ENCODE assay signal across 1 cellular context in the genomic region with DNA sequence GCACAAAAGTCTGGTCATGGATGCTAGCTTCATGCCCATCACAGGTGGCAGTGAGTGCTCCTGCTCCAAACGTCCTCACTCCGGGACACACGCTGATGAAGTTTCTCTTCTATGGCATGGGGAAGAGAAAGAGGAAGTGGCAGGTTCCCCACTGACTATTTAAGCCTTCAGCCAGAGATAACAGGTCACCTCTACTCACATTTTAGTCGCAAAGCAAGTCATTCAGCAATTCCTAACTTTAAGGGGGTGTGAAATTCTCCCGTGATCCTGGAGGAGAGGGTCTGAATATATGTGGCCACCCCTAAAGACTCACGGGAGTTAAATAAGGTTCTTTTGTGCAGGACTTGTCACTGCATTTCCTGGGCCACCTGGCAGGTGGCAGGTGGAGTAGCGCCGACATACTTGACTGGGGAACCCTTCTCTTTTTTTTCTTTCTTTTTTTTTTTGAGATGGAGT.
TF ChIP-seq lines count a peak whose summit lies in the region.

No MANE protein-coding gene starts in this region.

TF ChIP-seq in H1, 55 proteins besides CTCF, POLR2A, EP300 and RAD21:
- TF ChIP-seq SUZ12 (IDR thresholded peaks at IDR 0.05; ENCODE audit: low read length) = no peak
- no peak for TF ChIP-seq GABPA (IDR thresholded peaks at IDR 0.05; ENCODE audit: borderline replicate concordance, insufficient read depth, low read length)
- TF ChIP-seq, protein P1, sequence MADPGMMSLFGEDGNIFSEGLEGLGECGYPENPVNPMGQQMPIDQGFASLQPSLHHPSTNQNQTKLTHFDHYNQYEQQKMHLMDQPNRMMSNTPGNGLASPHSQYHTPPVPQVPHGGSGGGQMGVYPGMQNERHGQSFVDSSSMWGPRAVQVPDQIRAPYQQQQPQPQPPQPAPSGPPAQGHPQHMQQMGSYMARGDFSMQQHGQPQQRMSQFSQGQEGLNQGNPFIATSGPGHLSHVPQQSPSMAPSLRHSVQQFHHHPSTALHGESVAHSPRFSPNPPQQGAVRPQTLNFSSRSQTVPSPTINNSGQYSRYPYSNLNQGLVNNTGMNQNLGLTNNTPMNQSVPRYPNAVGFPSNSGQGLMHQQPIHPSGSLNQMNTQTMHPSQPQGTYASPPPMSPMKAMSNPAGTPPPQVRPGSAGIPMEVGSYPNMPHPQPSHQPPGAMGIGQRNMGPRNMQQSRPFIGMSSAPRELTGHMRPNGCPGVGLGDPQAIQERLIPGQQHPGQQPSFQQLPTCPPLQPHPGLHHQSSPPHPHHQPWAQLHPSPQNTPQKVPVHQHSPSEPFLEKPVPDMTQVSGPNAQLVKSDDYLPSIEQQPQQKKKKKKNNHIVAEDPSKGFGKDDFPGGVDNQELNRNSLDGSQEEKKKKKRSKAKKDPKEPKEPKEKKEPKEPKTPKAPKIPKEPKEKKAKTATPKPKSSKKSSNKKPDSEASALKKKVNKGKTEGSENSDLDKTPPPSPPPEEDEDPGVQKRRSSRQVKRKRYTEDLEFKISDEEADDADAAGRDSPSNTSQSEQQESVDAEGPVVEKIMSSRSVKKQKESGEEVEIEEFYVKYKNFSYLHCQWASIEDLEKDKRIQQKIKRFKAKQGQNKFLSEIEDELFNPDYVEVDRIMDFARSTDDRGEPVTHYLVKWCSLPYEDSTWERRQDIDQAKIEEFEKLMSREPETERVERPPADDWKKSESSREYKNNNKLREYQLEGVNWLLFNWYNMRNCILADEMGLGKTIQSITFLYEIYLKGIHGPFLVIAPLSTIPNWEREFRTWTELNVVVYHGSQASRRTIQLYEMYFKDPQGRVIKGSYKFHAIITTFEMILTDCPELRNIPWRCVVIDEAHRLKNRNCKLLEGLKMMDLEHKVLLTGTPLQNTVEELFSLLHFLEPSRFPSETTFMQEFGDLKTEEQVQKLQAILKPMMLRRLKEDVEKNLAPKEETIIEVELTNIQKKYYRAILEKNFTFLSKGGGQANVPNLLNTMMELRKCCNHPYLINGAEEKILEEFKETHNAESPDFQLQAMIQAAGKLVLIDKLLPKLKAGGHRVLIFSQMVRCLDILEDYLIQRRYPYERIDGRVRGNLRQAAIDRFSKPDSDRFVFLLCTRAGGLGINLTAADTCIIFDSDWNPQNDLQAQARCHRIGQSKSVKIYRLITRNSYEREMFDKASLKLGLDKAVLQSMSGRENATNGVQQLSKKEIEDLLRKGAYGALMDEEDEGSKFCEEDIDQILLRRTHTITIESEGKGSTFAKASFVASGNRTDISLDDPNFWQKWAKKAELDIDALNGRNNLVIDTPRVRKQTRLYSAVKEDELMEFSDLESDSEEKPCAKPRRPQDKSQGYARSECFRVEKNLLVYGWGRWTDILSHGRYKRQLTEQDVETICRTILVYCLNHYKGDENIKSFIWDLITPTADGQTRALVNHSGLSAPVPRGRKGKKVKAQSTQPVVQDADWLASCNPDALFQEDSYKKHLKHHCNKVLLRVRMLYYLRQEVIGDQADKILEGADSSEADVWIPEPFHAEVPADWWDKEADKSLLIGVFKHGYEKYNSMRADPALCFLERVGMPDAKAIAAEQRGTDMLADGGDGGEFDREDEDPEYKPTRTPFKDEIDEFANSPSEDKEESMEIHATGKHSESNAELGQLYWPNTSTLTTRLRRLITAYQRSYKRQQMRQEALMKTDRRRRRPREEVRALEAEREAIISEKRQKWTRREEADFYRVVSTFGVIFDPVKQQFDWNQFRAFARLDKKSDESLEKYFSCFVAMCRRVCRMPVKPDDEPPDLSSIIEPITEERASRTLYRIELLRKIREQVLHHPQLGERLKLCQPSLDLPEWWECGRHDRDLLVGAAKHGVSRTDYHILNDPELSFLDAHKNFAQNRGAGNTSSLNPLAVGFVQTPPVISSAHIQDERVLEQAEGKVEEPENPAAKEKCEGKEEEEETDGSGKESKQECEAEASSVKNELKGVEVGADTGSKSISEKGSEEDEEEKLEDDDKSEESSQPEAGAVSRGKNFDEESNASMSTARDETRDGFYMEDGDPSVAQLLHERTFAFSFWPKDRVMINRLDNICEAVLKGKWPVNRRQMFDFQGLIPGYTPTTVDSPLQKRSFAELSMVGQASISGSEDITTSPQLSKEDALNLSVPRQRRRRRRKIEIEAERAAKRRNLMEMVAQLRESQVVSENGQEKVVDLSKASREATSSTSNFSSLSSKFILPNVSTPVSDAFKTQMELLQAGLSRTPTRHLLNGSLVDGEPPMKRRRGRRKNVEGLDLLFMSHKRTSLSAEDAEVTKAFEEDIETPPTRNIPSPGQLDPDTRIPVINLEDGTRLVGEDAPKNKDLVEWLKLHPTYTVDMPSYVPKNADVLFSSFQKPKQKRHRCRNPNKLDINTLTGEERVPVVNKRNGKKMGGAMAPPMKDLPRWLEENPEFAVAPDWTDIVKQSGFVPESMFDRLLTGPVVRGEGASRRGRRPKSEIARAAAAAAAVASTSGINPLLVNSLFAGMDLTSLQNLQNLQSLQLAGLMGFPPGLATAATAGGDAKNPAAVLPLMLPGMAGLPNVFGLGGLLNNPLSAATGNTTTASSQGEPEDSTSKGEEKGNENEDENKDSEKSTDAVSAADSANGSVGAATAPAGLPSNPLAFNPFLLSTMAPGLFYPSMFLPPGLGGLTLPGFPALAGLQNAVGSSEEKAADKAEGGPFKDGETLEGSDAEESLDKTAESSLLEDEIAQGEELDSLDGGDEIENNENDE (IDR thresholded peaks at IDR 0.05; ENCODE audit: insufficient replicate concordance, low read length) = no peak
- TF ChIP-seq ASH2L (IDR thresholded peaks at IDR 0.05; ENCODE audit: low read length) = no peak
- no peak for TF ChIP-seq KDM5A (IDR thresholded peaks at IDR 0.05; ENCODE audit: low read length)
- TF ChIP-seq TBP (IDR thresholded peaks at IDR 0.05; ENCODE audit: low read depth, low read length) = no peak
- TF ChIP-seq HDAC2 (IDR thresholded peaks at IDR 0.05; ENCODE audit: borderline replicate concordance in 1 of 2, low read depth in 2 of 2, low read length in 2 of 2) = no peak
